ENCODE assay signal across 13 cellular contexts in genomic region chr9:3397726-3398125, GRCh38.
A peak's percentile ranks its signal among the peaks of the same experiment; 100 is the strongest.
DNase-seq lines count a peak whose midpoint lies in the region; ATAC-seq and TF ChIP-seq lines count a peak whose summit lies in the region.
"Had no signal": no experiment of that assay in that cellular context is flagged by ENCODE, and none has a peak within 500 bp of the region (broad histone marks: within the 10 kb centered on the region; RNA-seq: fewer than 3 reads in every experiment).

No MANE protein-coding gene starts in this region.

- peak overlapping the region; percentile 58 for H3K4me3 Mint-ChIP-seq in activated T-cell treated with anti-CD3 and anti-CD28 coated beads, Interleukin-2, amount 50 U/mL, for 4 hours
- no peak overlapping the region for H3K4me3 Mint-ChIP-seq in osteocyte (ENCODE audit: unreplicated experiment)

- no peak for DNase-seq in activated T-cell treated with anti-CD3 and anti-CD28 coated beads, Interleukin-2, amount 50 U/mL, for 4 hours
- DNase-seq in activated T-cell treated with anti-CD3 and anti-CD28 coated beads, Interleukin-2, amount 50 U/mL, for 1 hour = no peak
- DNase-seq in SK-N-MC (ENCODE audit: low read depth, low spot score) = no peak
- no peak for DNase-seq in stimulated activated CD4-positive, alpha-beta T cell treated with anti-CD3 and anti-CD28 coated beads, Interleukin-12 subunit alpha, Interleukin-12 subunit beta, amount 100 ng/mL, for 4 hours
- no peak for DNase-seq in T-helper 9 cell
- no peak for DNase-seq in osteocyte (ENCODE audit: extremely low spot score, unreplicated experiment)
- DNase-seq: brain microvascular endothelial cell; NCI-H446; stimulated activated CD4-positive, alpha-beta T cell treated with anti-CD3 and anti-CD28 coated beads, Interleukin-2, amount 100 ng/mL, for 48 hours had no signal

- H3K4me3 ChIP-seq in SK-N-MC = no peak overlapping the region
- peak overlapping the region; percentile 40 to 46 for H3K4me3 ChIP-seq in neutrophil (ENCODE audit: low read depth in 1 of 2, low read length in 1 of 2)
- H3K4me3 ChIP-seq: gastroesophageal sphincter, vagina had no signal

- H3K36me3 Mint-ChIP-seq in activated T-cell treated with anti-CD3 and anti-CD28 coated beads, Interleukin-2, amount 50 U/mL, for 4 hours (ENCODE audit: insufficient read depth) = peaks cover 15% of the 10 kb centered on the region
- peaks cover 7% of the 10 kb centered on the region for H3K36me3 Mint-ChIP-seq in osteocyte (ENCODE audit: unreplicated experiment)

- no peaks in the 10 kb centered on the region for H3K27me3 Mint-ChIP-seq in activated T-cell treated with anti-CD3 and anti-CD28 coated beads, Interleukin-2, amount 50 U/mL, for 4 hours (ENCODE audit: low read depth)
- H3K27me3 Mint-ChIP-seq in osteocyte (ENCODE audit: unreplicated experiment) = no peaks in the 10 kb centered on the region

- H3K4me1 ChIP-seq in neutrophil (ENCODE audit: control insufficient read depth in 1 of 2, insufficient read depth in 1 of 2, low read depth in 1 of 2, low read length in 1 of 2) = peaks cover 16 to 17% of the 10 kb centered on the region in 2 experiments

- H3K9ac ChIP-seq in SK-N-MC (ENCODE audit: insufficient read length) = no peak overlapping the region

- H3K27me3 ChIP-seq in neutrophil = no peaks in the 10 kb centered on the region
- H3K27me3 ChIP-seq: brain microvascular endothelial cell, gastroesophageal sphincter, vagina had no signal

- H3K27ac ChIP-seq in SK-N-MC = 0 out of 2 replicates have a peak overlapping the region, but pooled peaks have one; percentile 35
- H3K27ac ChIP-seq in neutrophil = peak overlapping the region; percentile 80
- H3K27ac ChIP-seq: brain microvascular endothelial cell, gastroesophageal sphincter, vagina had no signal

- no peak for ATAC-seq in activated T-cell treated with anti-CD3 and anti-CD28 coated beads, Interleukin-2, amount 50 U/mL, for 4 hours
- peak; percentile 40 for ATAC-seq in HG02678 (IDR thresholded peaks at IDR 0.05; ENCODE audit: unreplicated experiment)
- ATAC-seq: gastroesophageal sphincter had no signal

- TF ChIP-seq CTCF in neutrophil (IDR thresholded peaks at IDR 0.05) = no peak
- TF ChIP-seq CTCF in osteocyte (IDR thresholded peaks at IDR 0.05) = no peak

- H3K9me3 Mint-ChIP-seq in activated T-cell treated with anti-CD3 and anti-CD28 coated beads, Interleukin-2, amount 50 U/mL, for 4 hours = no peaks in the 10 kb centered on the region
- H3K9me3 Mint-ChIP-seq in osteocyte (ENCODE audit: unreplicated experiment) = no peaks in the 10 kb centered on the region

- H3K9me3 ChIP-seq in SK-N-MC (ENCODE audit: low read depth, low read length) = no peaks in the 10 kb centered on the region
- no peaks in the 10 kb centered on the region for H3K9me3 ChIP-seq in neutrophil
- H3K9me3 ChIP-seq: gastroesophageal sphincter, vagina had no signal

- H3K27ac Mint-ChIP-seq in osteocyte (ENCODE audit: unreplicated experiment) = no peak overlapping the region

- peaks cover 32% of the 10 kb centered on the region for H3K4me1 Mint-ChIP-seq in activated T-cell treated with anti-CD3 and anti-CD28 coated beads, Interleukin-2, amount 50 U/mL, for 4 hours (ENCODE audit: low read depth)
- H3K4me1 Mint-ChIP-seq in osteocyte (ENCODE audit: unreplicated experiment) = no peaks in the 10 kb centered on the region

- H3K36me3 ChIP-seq in SK-N-MC (ENCODE audit: insufficient read depth, low read length) (no peaks in the 10 kb centered on the region), neutrophil (peaks cover 9% of the 10 kb centered on the region)
- H3K36me3 ChIP-seq: brain microvascular endothelial cell, vagina had no signal
